Comparison of ENCODE assay signal across 8 cellular contexts in genomic region chr20:4227085-4227821, GRCh38. TPM values are rescaled to one million over a fixed set of nuclear protein-coding genes. Genes with fewer than 3 reads are reported as not detected.
DNase-seq lines count a peak whose midpoint lies in the region; ATAC-seq, FAIRE-seq and TF ChIP-seq lines count a peak whose summit lies in the region.

No MANE protein-coding gene starts in this region.

- TF ChIP-seq POLR2A in tibial nerve (IDR thresholded peaks at IDR 0.05) = no peak

- H3K27ac ChIP-seq in right atrium auricular region (no peak overlapping the region), tibial nerve (no peak overlapping the region)

- ATAC-seq in Right ventricle myocardium inferior = peak; percentile 50

- H3K9me3 ChIP-seq in right atrium auricular region = no peaks in the 10 kb centered on the region
- no peaks in the 10 kb centered on the region for H3K9me3 ChIP-seq in tibial nerve

- intact Hi-C loops in Right ventricle myocardium inferior (cut with DNase I) = no loop called here

- H3K4me1 ChIP-seq in right atrium auricular region (peaks cover 0 to 5% of the 10 kb centered on the region in 2 donors), tibial nerve (peaks cover 0 to 21% (median 4%) of the 10 kb centered on the region in 4 donors)

- TF ChIP-seq EP300 in tibial nerve (IDR thresholded peaks at IDR 0.05) = no peak

- H3K27me3 ChIP-seq in right atrium auricular region (no peaks in the 10 kb centered on the region), tibial nerve (no peaks in the 10 kb centered on the region)

- no peaks in the 10 kb centered on the region for H3K36me3 ChIP-seq in right atrium auricular region
- H3K36me3 ChIP-seq in tibial nerve = no peaks in the 10 kb centered on the region

- FAIRE-seq in urothelium cell line (lab: Jason Lieb, UNC) (no peak), RCC 7860 (lab: Jason Lieb, UNC) (no peak)

- H3K4me3 ChIP-seq in right atrium auricular region (no peak overlapping the region), fibroblast of the aortic adventitia (ENCODE audit: low read depth, low read length) (no peak overlapping the region), tibial nerve (no peak overlapping the region)

- no peak for DNase-seq in Right ventricle myocardium inferior (ENCODE audit: missing footprints)
- no peak for DNase-seq in right atrium auricular region (ENCODE audit: low spot score)
- DNase-seq in OCI-M1 (lab: John Stamatoyannopoulos, UW) = peak; percentile 65
- peak; percentile 47 for DNase-seq in fibroblast of the aortic adventitia (ENCODE audit: low read depth)
- peak; percentile 38 for DNase-seq in urothelium cell line (ENCODE audit: low spot score)
- no peak for DNase-seq in RCC 7860 (ENCODE audit: low spot score)
- DNase-seq in stimulated activated CD8-positive, alpha-beta memory T cell treated with anti-CD3 and anti-CD28 coated beads, Interleukin-4, amount 100 ng/mL, for 48 hours = no peak
- no peak for DNase-seq in tibial nerve (ENCODE audit: low spot score in 2 of 2)

- TF ChIP-seq CTCF in right atrium auricular region (IDR thresholded peaks at IDR 0.05) = peak in 1 of 2 donors; percentile 49
- TF ChIP-seq CTCF in fibroblast of the aortic adventitia (IDR thresholded peaks at IDR 0.05; ENCODE audit: insufficient read depth, low read length) = peak; percentile 51
- peak in 1 of 5 experiments; percentile 10 for TF ChIP-seq CTCF in tibial nerve (IDR thresholded peaks at IDR 0.05)

- 91% methylated on average over 6 of the region's 6 CpGs for WGBS in tibial nerve, 2 donors

RNA-seq across cellular contexts. Expression of gene ADRA1D, which starts 21.8 kb away (rescaled TPM):
- total RNA-seq in Right ventricle myocardium inferior = 0.16 TPM
- total RNA-seq in right atrium auricular region = not detected
- 0.09 and 0.49 TPM in 2 replicates for total RNA-seq in fibroblast of the aortic adventitia (ENCODE audit: low replicate concordance)
- total RNA-seq in tibial nerve = 1 to 10 TPM; 3.5 to 7.3 (median 5.1) TPM

Comparison
In these comparisons a context has a peak if more than half of its experiments do, and no peak if none do; other contexts are left out.
1. DNase-seq: peak in OCI-M1 (single experiment), fibroblast of the aortic adventitia (single experiment) and urothelium cell line (single experiment); none in Right ventricle myocardium inferior (single experiment), right atrium auricular region (single experiment), RCC 7860 (single experiment), stimulated activated CD8-positive, alpha-beta memory T cell treated with anti-CD3 and anti-CD28 coated beads, Interleukin-4, amount 100 ng/mL, for 48 hours (single experiment) and tibial nerve (0 of 2).